In the genomic region with DNA sequence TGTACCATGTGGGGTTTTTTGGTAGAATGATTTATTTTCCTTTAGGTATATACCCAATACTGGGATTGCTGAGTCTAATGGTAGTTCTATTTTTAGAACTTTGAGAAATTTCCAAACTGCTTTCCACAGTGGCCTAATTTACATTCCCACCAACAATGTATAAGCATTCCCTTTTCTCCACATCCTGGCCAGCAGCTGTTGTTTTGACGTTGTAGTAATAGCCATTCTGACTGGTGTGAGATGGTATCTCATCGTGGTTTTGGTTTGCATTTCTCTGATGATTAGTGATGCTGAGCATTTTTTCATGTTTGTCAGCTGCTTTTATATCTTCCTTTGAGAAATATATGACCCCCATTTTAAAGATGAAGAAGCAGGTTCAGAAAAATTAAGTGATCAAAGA, we compare ENCODE assay signal across 13 cellular contexts.
A peak's percentile ranks its signal among the peaks of the same experiment; 100 is the strongest.
DNase-seq lines count a peak whose midpoint lies in the region; ATAC-seq and TF ChIP-seq lines count a peak whose summit lies in the region.
"Had no signal": no experiment of that assay in that cellular context is flagged by ENCODE, and none has a peak within 500 bp of the region (broad histone marks: within the 10 kb centered on the region; RNA-seq: fewer than 3 reads in every experiment).

No MANE protein-coding gene starts in this region.

- H3K27me3 Mint-ChIP-seq in glutamatergic neuron (ENCODE audit: unreplicated experiment): no peaks in the 10 kb centered on the region
- no peaks in the 10 kb centered on the region for H3K27me3 Mint-ChIP-seq in activated naive CD8-positive, alpha-beta T cell treated with anti-CD3 and anti-CD28 coated beads for 36 hours

- H2AFZ ChIP-seq in trophoblast cell (ENCODE audit: insufficient read depth, low read length, poor library complexity): no peak overlapping the region

- H3K36me3 ChIP-seq in SJCRH30 (peaks cover 19% of the 10 kb centered on the region), esophagus muscularis mucosa (peaks cover 4 to 27% (median 12%) of the 10 kb centered on the region in 4 donors), trophoblast cell (ENCODE audit: control insufficient read depth in 1 of 2, insufficient read depth in 2 of 2, low read length in 2 of 2) (peaks cover 18 to 38% of the 10 kb centered on the region in 2 experiments)

- no peak for TF ChIP-seq EP300 in esophagus muscularis mucosa (IDR thresholded peaks at IDR 0.05)

- no peak overlapping the region for H3K23ac ChIP-seq in trophoblast cell (ENCODE audit: low read length)

- H3K9me3 ChIP-seq in SJCRH30 (replicated peaks) (no peaks in the 10 kb centered on the region), esophagus muscularis mucosa (no peaks in the 10 kb centered on the region), trophoblast cell (ENCODE audit: insufficient read depth, low read depth, low read length) (no peaks in the 10 kb centered on the region)

- H3K27me3 ChIP-seq in SJCRH30 (no peaks in the 10 kb centered on the region), esophagus muscularis mucosa (no peaks in the 10 kb centered on the region), trophoblast cell (ENCODE audit: insufficient read depth, low read length) (no peaks in the 10 kb centered on the region)

- H3K4me1 ChIP-seq in SJCRH30: peaks cover 56% of the 10 kb centered on the region
- peaks cover 83 to 100% (median 100%) of the 10 kb centered on the region in 4 donors for H3K4me1 ChIP-seq in esophagus muscularis mucosa
- peaks cover 6 to 11% of the 10 kb centered on the region in 2 experiments for H3K4me1 ChIP-seq in trophoblast cell (ENCODE audit: control insufficient read depth in 1 of 2, insufficient read depth in 2 of 2, low read length in 2 of 2)

- no peak overlapping the region for H2BK12ac ChIP-seq in trophoblast cell (ENCODE audit: low read length)

- intact Hi-C loops in esophagus muscularis mucosa (cut with DNase I): no loop called here

- no peak overlapping the region for H3K4me2 ChIP-seq in trophoblast cell (ENCODE audit: low read length)

- no peaks in the 10 kb centered on the region for H3K79me1 ChIP-seq in trophoblast cell (ENCODE audit: low read length)

- no peaks in the 10 kb centered on the region for H3K9me3 Mint-ChIP-seq in glutamatergic neuron (ENCODE audit: unreplicated experiment)
- no peaks in the 10 kb centered on the region for H3K9me3 Mint-ChIP-seq in activated naive CD8-positive, alpha-beta T cell treated with anti-CD3 and anti-CD28 coated beads for 36 hours

- no peak overlapping the region for H3K4me3 Mint-ChIP-seq in glutamatergic neuron (ENCODE audit: unreplicated experiment)
- H3K4me3 Mint-ChIP-seq in activated naive CD8-positive, alpha-beta T cell treated with anti-CD3 and anti-CD28 coated beads for 36 hours: no peak overlapping the region
- H3K4me3 Mint-ChIP-seq: activated CD4-positive, alpha-beta memory T cell treated with anti-CD3 and anti-CD28 coated beads, Interleukin-2, amount 10 ng/mL, durations not matched to agents 7 days and 5 days; B cell had no signal

- no peak overlapping the region for H3K14ac ChIP-seq in trophoblast cell (ENCODE audit: low read length)

- TF ChIP-seq POLR2A in esophagus muscularis mucosa (IDR thresholded peaks at IDR 0.05; ENCODE audit: low read depth): no peak

- peak overlapping the region; percentile 97 for H3K27ac ChIP-seq in SJCRH30
- H3K27ac ChIP-seq in esophagus muscularis mucosa (replicated peaks in 1 of 4): peak overlapping the region; percentile 97 to 99 (median 99)
- no peak overlapping the region for H3K27ac ChIP-seq in trophoblast cell (ENCODE audit: low read depth, low read length)

- H3K27ac Mint-ChIP-seq in glutamatergic neuron (ENCODE audit: unreplicated experiment): no peak overlapping the region
- no peak overlapping the region for H3K27ac Mint-ChIP-seq in activated naive CD8-positive, alpha-beta T cell treated with anti-CD3 and anti-CD28 coated beads for 36 hours
- H3K27ac Mint-ChIP-seq: activated CD4-positive, alpha-beta memory T cell treated with anti-CD3 and anti-CD28 coated beads, Interleukin-2, amount 10 ng/mL, durations not matched to agents 7 days and 5 days; B cell had no signal

- H2AK5ac ChIP-seq in trophoblast cell (ENCODE audit: low read length): no peak overlapping the region

- peaks cover 12% of the 10 kb centered on the region for H3K79me2 ChIP-seq in trophoblast cell (ENCODE audit: control insufficient read depth, insufficient read depth, low read length, poor library complexity)

- no peak overlapping the region for H4K91ac ChIP-seq in trophoblast cell (ENCODE audit: low read depth, low read length)

- ATAC-seq in left lobe of liver: no peak

- H2BK120ac ChIP-seq in trophoblast cell (ENCODE audit: insufficient read depth, low read length, poor library complexity): no peak overlapping the region

- DNase-seq in Daoy (ENCODE audit: low read depth) (peak; percentile 43), SJCRH30 (peak; percentile 85 to 91), esophagus muscularis mucosa (ENCODE audit: extremely low spot score) (no peak), trophoblast cell (peak; percentile 55 to 77), glutamatergic neuron (no peak), left lobe of liver (ENCODE audit: low spot score) (no peak), NCI-H146 treated with DMSO at 0.1 percent for 48 hours (lab: John Stamatoyannopoulos, UW; ENCODE audit: unreplicated experiment) (no peak)
- no peak for DNase-seq in activated naive CD8-positive, alpha-beta T cell treated with anti-CD3 and anti-CD28 coated beads for 36 hours
- DNase-seq: activated CD4-positive, alpha-beta memory T cell treated with anti-CD3 and anti-CD28 coated beads, Interleukin-2, amount 10 ng/mL, durations not matched to agents 7 days and 5 days; activated naive CD4-positive, alpha-beta T cell treated with Interleukin-2 at 50 U/mL for 16 hours; Kasumi-1; NCI-H2171 had no signal

- H3K4me3 ChIP-seq in SJCRH30 (no peak overlapping the region), esophagus muscularis mucosa (peak overlapping the region in 1 of 4 donors; percentile 2), trophoblast cell (ENCODE audit: low read depth, low read length) (no peak overlapping the region)

- no peak overlapping the region for H3K18ac ChIP-seq in trophoblast cell (ENCODE audit: low read length)

- H2BK5ac ChIP-seq in trophoblast cell (ENCODE audit: low read depth, low read length, poor library complexity): no peak overlapping the region

- H3K36me3 Mint-ChIP-seq in glutamatergic neuron (ENCODE audit: unreplicated experiment): peaks cover 3% of the 10 kb centered on the region
- no peaks in the 10 kb centered on the region for H3K36me3 Mint-ChIP-seq in activated naive CD8-positive, alpha-beta T cell treated with anti-CD3 and anti-CD28 coated beads for 36 hours

- H4K8ac ChIP-seq in trophoblast cell (ENCODE audit: low read depth, low read length): no peak overlapping the region

- H3K9ac ChIP-seq in trophoblast cell (ENCODE audit: low read length): no peak overlapping the region

- H3K4me1 Mint-ChIP-seq in glutamatergic neuron (ENCODE audit: low read depth, unreplicated experiment): peaks cover 2% of the 10 kb centered on the region
- H3K4me1 Mint-ChIP-seq in activated naive CD8-positive, alpha-beta T cell treated with anti-CD3 and anti-CD28 coated beads for 36 hours: peaks cover 7% of the 10 kb centered on the region
- H3K4me1 Mint-ChIP-seq: B cell had no signal

- H3K4ac ChIP-seq in trophoblast cell (ENCODE audit: low read depth, low read length): no peak overlapping the region

- WGBS in esophagus muscularis mucosa: 53% methylated on average over 2 of the region's 2 CpGs
- WGBS in trophoblast cell (ENCODE audit: extremely low coverage, insufficient coverage, insufficient read length): no CpG with 5 or more reads among the region's 2 CpGs

- no peak overlapping the region for H4K12ac ChIP-seq in trophoblast cell (ENCODE audit: low read depth, low read length)

- no peak for TF ChIP-seq CTCF in esophagus muscularis mucosa (IDR thresholded peaks at IDR 0.05)
- TF ChIP-seq CTCF in glutamatergic neuron (IDR thresholded peaks at IDR 0.05; ENCODE audit: partially characterized antibody, unreplicated experiment): no peak

Comparison
In these comparisons a context has a peak if more than half of its experiments do, and no peak if none do; other contexts are left out.
1. DNase-seq: peak in Daoy (single experiment), SJCRH30 (2 of 2) and trophoblast cell (2 of 2); none in esophagus muscularis mucosa (single experiment), glutamatergic neuron (single experiment), left lobe of liver (single experiment), NCI-H146 treated with DMSO at 0.1 percent for 48 hours (single experiment) and activated naive CD8-positive, alpha-beta T cell treated with anti-CD3 and anti-CD28 coated beads for 36 hours (single experiment).